ENCODE assay signal across 6 cellular contexts in the genomic region with DNA sequence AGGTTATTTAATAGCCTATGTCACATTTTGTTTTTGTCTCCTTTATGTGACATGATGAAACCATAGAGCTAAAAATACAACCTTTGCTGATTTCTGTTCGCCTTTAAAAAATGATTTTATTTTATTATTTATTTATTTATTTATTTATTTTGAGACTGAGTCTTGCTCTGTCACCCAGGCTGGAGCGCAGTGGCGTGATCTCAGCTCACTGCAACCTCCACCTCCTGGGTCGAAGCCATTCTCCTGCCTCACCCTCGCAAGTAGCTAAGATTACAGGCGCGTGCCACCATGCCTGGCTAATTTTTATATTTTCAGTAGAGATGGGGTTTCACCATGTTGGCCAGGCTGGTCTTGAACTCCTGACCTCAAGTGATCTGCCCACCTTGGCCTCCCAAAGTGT.
DNase-seq lines count a peak whose midpoint lies in the region; ATAC-seq, FAIRE-seq and TF ChIP-seq lines count a peak whose summit lies in the region.
"Not testable (repeated sequence)": the region's sequence is repeated elsewhere in the genome, so short reads cannot be mapped to it uniquely, and the experiment has no call there.

No MANE protein-coding gene starts in this region.

- peaks cover 7 to 13% of the 10 kb centered on the region in 2 donors for H3K4me1 ChIP-seq in kidney (ENCODE audit: control insufficient read depth in 1 of 2, insufficient read depth in 1 of 2, low read depth in 1 of 2, low read length in 2 of 2)
- peaks cover 32% of the 10 kb centered on the region for H3K4me1 ChIP-seq in osteoblast (ENCODE audit: insufficient read depth, low read length)
- H3K4me1 ChIP-seq in psoas muscle = peaks cover 85% of the 10 kb centered on the region
- peaks cover 72 to 77% of the 10 kb centered on the region in 2 donors for H3K4me1 ChIP-seq in gastrocnemius medialis

- DNase-seq in WTC11 (ENCODE audit: low spot score); kidney; osteoblast (ENCODE audit: insufficient read length, low spot score, missing footprints): not testable (repeated sequence)
- DNase-seq in left kidney (ENCODE audit: low read depth, low spot score) = peak; percentile 29
- DNase-seq in psoas muscle = peak in 1 of 2 donors; percentile 68
- peak; percentile 29 to 72 for DNase-seq in gastrocnemius medialis

- H3K9ac ChIP-seq in kidney (ENCODE audit: low read length in 2 of 2) = not testable (repeated sequence)

- not testable (repeated sequence) for H3K27ac Mint-ChIP-seq in WTC11

- peaks cover 78% of the 10 kb centered on the region for H4K20me1 ChIP-seq in osteoblast (ENCODE audit: insufficient read depth, low read length)

- not testable (repeated sequence) for ATAC-seq in WTC11
- ATAC-seq in psoas muscle (peak in 3 of 4 donors; percentile 44 to 69 (median 57)), gastrocnemius medialis (peak; percentile 32 to 40)

- not testable (repeated sequence) for TF ChIP-seq POLR2A in gastrocnemius medialis (IDR thresholded peaks at IDR 0.05)

- H3K4me3 Mint-ChIP-seq in WTC11 = not testable (repeated sequence)

- not testable (repeated sequence) for H3K27me3 Mint-ChIP-seq in WTC11 (ENCODE audit: low read depth)

- H3K79me2 ChIP-seq in osteoblast (ENCODE audit: insufficient read depth, low read length) = peaks cover 95% of the 10 kb centered on the region

- CTCF ChIA-PET in WTC11 (lab: Charles Lee) = not testable (repeated sequence)

- in situ Hi-C loops in gastrocnemius medialis (cut with MboI; ENCODE audit: low sequenced_read_pairs in 4 of 4) = not testable (repeated sequence)

- H3K4me3 ChIP-seq in kidney (ENCODE audit: low read length in 2 of 2); osteoblast (ENCODE audit: insufficient read depth, low read length); psoas muscle; gastrocnemius medialis: not testable (repeated sequence)

- peak; percentile 80 for FAIRE-seq in kidney (lab: Jason Lieb, UNC)

- H3K36me3 ChIP-seq in kidney (ENCODE audit: control insufficient read depth in 1 of 2, insufficient read depth in 2 of 2, low read length in 2 of 2); osteoblast (ENCODE audit: insufficient read depth, low read length); psoas muscle (ENCODE audit: insufficient read depth in 1 of 2, low read depth in 1 of 2); gastrocnemius medialis: not testable (repeated sequence)

- H3K9me3 Mint-ChIP-seq in WTC11 = not testable (repeated sequence)

- H3K27me3 ChIP-seq in osteoblast (ENCODE audit: insufficient read depth, low read length); psoas muscle (ENCODE audit: insufficient read depth in 3 of 3, low read length in 2 of 3); gastrocnemius medialis: not testable (repeated sequence)

- not testable (repeated sequence) for TF ChIP-seq CTCF in WTC11 (IDR thresholded peaks at IDR 0.05); kidney (IDR thresholded peaks at IDR 0.05; ENCODE audit: borderline replicate concordance, extremely low read depth, insufficient read depth); osteoblast (IDR thresholded peaks at IDR 0.05; ENCODE audit: extremely low read depth, low read depth, low read length); psoas muscle (IDR thresholded peaks at IDR 0.05); gastrocnemius medialis (IDR thresholded peaks at IDR 0.05 in 4 of 5, conservative IDR thresholded peaks at IDR 0.05 in 1 of 5)

- POLR2A ChIA-PET in WTC11 (lab: Charles Lee) = not testable (repeated sequence)

- not testable (repeated sequence) for H3K27ac ChIP-seq in kidney (ENCODE audit: low read depth in 2 of 2, low read length in 2 of 2)
- H3K27ac ChIP-seq in osteoblast (ENCODE audit: low read depth, low read length) = peak overlapping the region; percentile 60
- H3K27ac ChIP-seq in psoas muscle = peak overlapping the region; percentile 42
- peak overlapping the region; percentile 11 to 46 (median 25) for H3K27ac ChIP-seq in gastrocnemius medialis

- not testable (repeated sequence) for H2AFZ ChIP-seq in osteoblast (ENCODE audit: low read length)

- intact Hi-C loops in kidney (cut with DNase I); psoas muscle (cut with DNase I): not testable (repeated sequence)
- intact Hi-C loops in gastrocnemius medialis (cut with DNase I; ENCODE audit: low total_unique reads) = loop anchor here (5.0 kb wide), 1 partner anchor 41 kb away; no protein-coding TSS in a partner anchor

- not testable (repeated sequence) for H3K36me3 Mint-ChIP-seq in WTC11

- H3K4me2 ChIP-seq in osteoblast (ENCODE audit: insufficient read depth, low read length) = not testable (repeated sequence)

- H3K9me3 ChIP-seq in kidney (ENCODE audit: control insufficient read depth in 1 of 2, low read length in 2 of 2); osteoblast (ENCODE audit: low read depth, low read length); psoas muscle; gastrocnemius medialis: not testable (repeated sequence)

- WGBS in psoas muscle, 3 donors = 60 to 95% (median 67%) methylated on average over 7 of the region's 7 CpGs

- peaks cover 30% of the 10 kb centered on the region for H3K4me1 Mint-ChIP-seq in WTC11

TF ChIP-seq in WTC11, 78 proteins besides CTCF, POLR2A, EP300 and RAD21:
- peak; percentile 55 for TF ChIP-seq HMGA2 (CRISPR knock-in tag; IDR thresholded peaks at IDR 0.05)
